15 cellular contexts compared by ENCODE assay signal in genomic region chr10:91312031-91312733, GRCh38.
DNase-seq lines count a peak whose midpoint lies in the region; ATAC-seq and TF ChIP-seq lines count a peak whose summit lies in the region.
"Had no signal": no experiment of that assay in that cellular context is flagged by ENCODE, and none has a peak within 500 bp of the region (broad histone marks: within the 10 kb centered on the region; RNA-seq: fewer than 3 reads in every experiment).

No MANE protein-coding gene starts in this region.

- H3K4me3 ChIP-seq in IMR-90 (ENCODE audit: insufficient read depth, low read depth, low read length) (no peak overlapping the region), adipocyte (ENCODE audit: low read length) (no peak overlapping the region)

- H3K27me3 ChIP-seq in IMR-90 (ENCODE audit: control insufficient read depth, insufficient read depth, low read length) (peaks cover 7% of the 10 kb centered on the region; the same call in 1 of the 2 replicates), adipocyte (replicated peaks; ENCODE audit: control insufficient read depth, insufficient read depth, low read length) (no peaks in the 10 kb centered on the region)

- H3K4me1 Mint-ChIP-seq in nephron (peaks cover 20% of the 10 kb centered on the region), progenitor cell of endocrine pancreas (ENCODE audit: low read depth) (no peaks in the 10 kb centered on the region)

- no peak overlapping the region for H2AFZ ChIP-seq in IMR-90 (replicated peaks; ENCODE audit: low read length, poor library complexity)

- H3K9me3 ChIP-seq in IMR-90 (ENCODE audit: control insufficient read depth, insufficient read depth, low read length) (no peaks in the 10 kb centered on the region), adipocyte (ENCODE audit: control insufficient read depth, low read length) (no peaks in the 10 kb centered on the region)

- BruUV-seq in IMR-90 (replicated peaks; lab: Mats Ljungman, UMichigan) = no TSS peak

- no peak for TF ChIP-seq RAD21 in IMR-90 (IDR thresholded peaks at IDR 0.05; ENCODE audit: low read length)

- dilution Hi-C loops in IMR-90 (cut with HindIII; ENCODE audit: low sequenced_read_pairs, unreplicated experiment) = no loop called here

- H3K36me3 ChIP-seq in IMR-90 (ENCODE audit: control insufficient read depth, insufficient read depth, low read length) (no peaks in the 10 kb centered on the region), adipocyte (ENCODE audit: control insufficient read depth, insufficient read depth, low read length, severe bottlenecking) (no peaks in the 10 kb centered on the region)

- H3K18ac ChIP-seq in IMR-90 (ENCODE audit: low read depth, low read length) = peak overlapping the region; percentile 66

- peak overlapping the region; percentile 58 for H2AK9ac ChIP-seq in IMR-90 (replicated peaks; ENCODE audit: low read depth, low read length, poor library complexity)

- no peak overlapping the region for H4K91ac ChIP-seq in IMR-90 (ENCODE audit: insufficient read depth, low read depth, low read length)

- H3K4me1 ChIP-seq in IMR-90 (ENCODE audit: control insufficient read depth, insufficient read depth, low read length) (peaks cover 14% of the 10 kb centered on the region), adipocyte (ENCODE audit: control insufficient read depth, insufficient read depth, low read length) (peaks cover 19% of the 10 kb centered on the region)

- H3K9me3 Mint-ChIP-seq in nephron (no peaks in the 10 kb centered on the region), progenitor cell of endocrine pancreas (ENCODE audit: low read depth) (no peaks in the 10 kb centered on the region)

- no peak overlapping the region for H2BK5ac ChIP-seq in IMR-90 (ENCODE audit: low read depth, low read length, poor library complexity, severe bottlenecking)

- no peak overlapping the region for H3K4me3 Mint-ChIP-seq in nephron
- no peak overlapping the region for H3K4me3 Mint-ChIP-seq in progenitor cell of endocrine pancreas (ENCODE audit: low read depth)

- H3K27me3 Mint-ChIP-seq in nephron (ENCODE audit: low read depth) (no peaks in the 10 kb centered on the region), progenitor cell of endocrine pancreas (peaks cover 8% of the 10 kb centered on the region)

- peak overlapping the region; percentile 55; the same call in 1 of the 2 replicates for H3K4ac ChIP-seq in IMR-90 (ENCODE audit: low read depth, low read length)

- ATAC-seq in IMR-90 (ENCODE audit: low read depth) (peak; percentile 8; the same call in 1 of the 2 replicates), GM21786 (IDR thresholded peaks at IDR 0.05; ENCODE audit: unreplicated experiment) (no peak)

- no peaks in the 10 kb centered on the region for H4K20me1 ChIP-seq in IMR-90 (ENCODE audit: insufficient read depth, low read length)

- H3K14ac ChIP-seq in IMR-90 (replicated peaks; ENCODE audit: low read depth, low read length) = peak overlapping the region; percentile 16; the same call in 1 of the 2 replicates

- H3K79me1 ChIP-seq in IMR-90 (ENCODE audit: low read depth in 1 of 2, low read length in 2 of 2) = no peaks in the 10 kb centered on the region

- peak overlapping the region; percentile 61; the same call in 1 of the 2 replicates for H2AK5ac ChIP-seq in IMR-90 (ENCODE audit: low read depth, low read length)

- H3K9ac ChIP-seq in IMR-90 (ENCODE audit: low read depth, low read length) = no peak overlapping the region
- no peak overlapping the region for H3K9ac ChIP-seq in adipocyte (ENCODE audit: low read length)

- H2BK120ac ChIP-seq in IMR-90 (ENCODE audit: low read depth, low read length) = peak overlapping the region; percentile 44; the same call in 1 of the 2 replicates

- no peak overlapping the region; the same call in 1 of the 2 replicates for H4K5ac ChIP-seq in IMR-90 (ENCODE audit: low read depth, low read length)

- DNase-seq in IMR-90 (peak; percentile 59), adipocyte (ENCODE audit: low read depth) (peak; percentile 77), fibroblast of gingiva (ENCODE audit: low read depth) (peak; percentile 25), progenitor cell of endocrine pancreas (ENCODE audit: low spot score, unreplicated experiment) (no peak), GM19238 (ENCODE audit: insufficient read length, low spot score) (no peak)
- DNase-seq: COR-L47; GF-D8; GOT3; MM.1S; NCI-H187; NCI-H69; NK-92 treated with Interleukin-12 subunit alpha and Interleukin-12 subunit beta, amount 100 ng/mL, for 24 hours had no signal

- no peak overlapping the region for H3K4me2 ChIP-seq in IMR-90 (ENCODE audit: low read depth, low read length)

- in situ Hi-C loops in IMR-90 (cut with MboI; ENCODE audit: low sequenced_read_pairs) = no loop called here

- CTCF ChIA-PET in IMR-90 (lab: Yijun Ruan, JAX) = interaction anchor here (1.5 kb wide), 1 partner anchor 13 kb away, joined by 3 read pairs; no protein-coding TSS in a partner anchor

- H4K8ac ChIP-seq in IMR-90 (ENCODE audit: low read depth in 2 of 2, low read length in 2 of 2) = peak overlapping the region; percentile 3 to 35; a peak in 2 of 4 replicates

- H3K27ac Mint-ChIP-seq in nephron (peak overlapping the region in 2 of 3 experiments; percentile 3 to 31), progenitor cell of endocrine pancreas (no peak overlapping the region)

- WGBS in IMR-90 (ENCODE audit: extremely low coverage in 2 of 2, insufficient read length in 1 of 2), 2 experiments = no CpG with 5 or more reads among the region's 2 CpGs

- POLR2A ChIA-PET in IMR-90 (lab: Charles Lee; ENCODE audit: unreplicated experiment) = no interaction called here

- peak overlapping the region; percentile 80 for H3K27ac ChIP-seq in IMR-90 (ENCODE audit: insufficient read depth, low read length)
- H3K27ac ChIP-seq: RWPE1 had no signal

- TF ChIP-seq POLR2A in IMR-90 (IDR thresholded peaks at IDR 0.05; ENCODE audit: low read depth, low read length) = no peak

- H3K9me1 ChIP-seq in IMR-90 (ENCODE audit: insufficient read depth, low read length) = peaks cover 7% of the 10 kb centered on the region; the same call in 1 of the 2 replicates

- H3K23ac ChIP-seq in IMR-90 (ENCODE audit: low read depth, low read length) = no peak overlapping the region; the same call in 1 of the 2 replicates

- H3K36me3 Mint-ChIP-seq in nephron (ENCODE audit: low read depth) = no peaks in the 10 kb centered on the region
- H3K36me3 Mint-ChIP-seq in progenitor cell of endocrine pancreas (ENCODE audit: insufficient read depth) = no peaks in the 10 kb centered on the region

- intact Hi-C loops in IMR-90 (cut with micrococcal nuclease) = no loop called here

- no peak overlapping the region for H3K56ac ChIP-seq in IMR-90 (ENCODE audit: extremely low read depth, insufficient read depth, low read length)

- no peak for TF ChIP-seq CTCF in IMR-90 (conservative IDR thresholded peaks at IDR 0.05; ENCODE audit: low read depth, low read length)
- no peak for TF ChIP-seq CTCF in nephron (IDR thresholded peaks at IDR 0.05; ENCODE audit: unreplicated experiment in 3 of 3)
- no peak for TF ChIP-seq CTCF in progenitor cell of endocrine pancreas (IDR thresholded peaks at IDR 0.05; ENCODE audit: unreplicated experiment)

- H2BK20ac ChIP-seq in IMR-90 (ENCODE audit: low read depth, low read length) = peak overlapping the region; percentile 39; the same call in 1 of the 2 replicates

- peak overlapping the region; percentile 40; the same call in 1 of the 3 replicates for H2BK15ac ChIP-seq in IMR-90 (ENCODE audit: low read depth, low read length)

TF ChIP-seq in IMR-90, 13 proteins besides CTCF, POLR2A, EP300 and RAD21:
- TF ChIP-seq MAFK (IDR thresholded peaks at IDR 0.05; ENCODE audit: low read depth, low read length) (peak; percentile 69), NFE2L2 (IDR thresholded peaks at IDR 0.05; ENCODE audit: low read depth, low read length) (peak; percentile 49; the same call in 1 of the 2 replicates), MXI1 (IDR thresholded peaks at IDR 0.05; ENCODE audit: borderline replicate concordance, low read depth, low read length) (peak; percentile 54; the same call in 1 of the 2 replicates), CEBPB (IDR thresholded peaks at IDR 0.05; ENCODE audit: low read depth, low read length) (no peak), FOS (IDR thresholded peaks at IDR 0.05; ENCODE audit: low read depth, low read length) (no peak)
TF ChIP-seq in IMR-90: peak in this region for 3.

Comparison
In these comparisons a context has a peak if more than half of its experiments do, and no peak if none do; other contexts are left out.
1. DNase-seq: peak in IMR-90 (single experiment), adipocyte (single experiment) and fibroblast of gingiva (single experiment); none in progenitor cell of endocrine pancreas (single experiment) and GM19238 (single experiment).